Comparison of ENCODE assay signal across 8 cellular contexts in genomic region chr10:97407211-97407951, GRCh38. TPM values are rescaled to one million over a fixed set of nuclear protein-coding genes. Genes with fewer than 3 reads are reported as not detected.
DNase-seq lines count a peak whose midpoint lies in the region; ATAC-seq lines count a peak whose summit lies in the region.

No MANE protein-coding gene starts in this region.

- H3K4me3 Mint-ChIP-seq in activated CD4-positive, alpha-beta memory T cell treated with anti-CD3 and anti-CD28 coated beads, Interleukin-2, amount 10 ng/mL, durations not matched to agents 7 days and 5 days = peak overlapping the region; percentile 25
- peak overlapping the region; percentile 51 to 59 for H3K4me3 Mint-ChIP-seq in effector memory CD8-positive, alpha-beta T cell

- DNase-seq in DMS153 (lab: John Stamatoyannopoulos, UW) (peak; percentile 86), HS-5 (ENCODE audit: low read depth) (peak; percentile 73), NCI-H82 (lab: John Stamatoyannopoulos, UW) (peak; percentile 93), lung microvascular endothelial cell (ENCODE audit: low read depth in 2 of 2) (peak; percentile 80 to 84)
- peak; percentile 71 for DNase-seq in activated CD4-positive, alpha-beta memory T cell treated with anti-CD3 and anti-CD28 coated beads, Interleukin-2, amount 10 ng/mL, durations not matched to agents 7 days and 5 days
- peak; percentile 49 to 63 (median 58) for DNase-seq in effector memory CD8-positive, alpha-beta T cell

- peak overlapping the region; percentile 62 for H3K27ac Mint-ChIP-seq in activated CD4-positive, alpha-beta memory T cell treated with anti-CD3 and anti-CD28 coated beads, Interleukin-2, amount 10 ng/mL, durations not matched to agents 7 days and 5 days
- peak overlapping the region in 1 of 2 donors; percentile 19 for H3K27ac Mint-ChIP-seq in effector memory CD8-positive, alpha-beta T cell

- CTCF ChIA-PET in activated CD4-positive, alpha-beta memory T cell treated with anti-CD3 and anti-CD28 coated beads, Interleukin-2, amount 10 ng/mL, durations not matched to agents 7 days and 5 days (lab: Charles Lee) = interaction anchor here (0.7 to 5.2 kb wide), 15 partner anchors 8 to 147 kb away, joined by 3 to 42 read pairs (median 5); partner anchors contain the start of gene PGAM1

- H3K36me3 Mint-ChIP-seq in activated CD4-positive, alpha-beta memory T cell treated with anti-CD3 and anti-CD28 coated beads, Interleukin-2, amount 10 ng/mL, durations not matched to agents 7 days and 5 days (ENCODE audit: low read depth) = no peaks in the 10 kb centered on the region
- no peaks in the 10 kb centered on the region for H3K36me3 Mint-ChIP-seq in effector memory CD8-positive, alpha-beta T cell (ENCODE audit: insufficient read depth)

- peak overlapping the region in 3 of 5 donors; percentile 27 to 38 (median 31) for H3K4me3 ChIP-seq in subcutaneous abdominal adipose tissue (ENCODE audit: low read depth in 1 of 5, low read length in 5 of 5)

- no peaks in the 10 kb centered on the region for H3K36me3 ChIP-seq in subcutaneous abdominal adipose tissue (ENCODE audit: control insufficient read depth in 5 of 5, insufficient read depth in 5 of 5, low read length in 5 of 5)

- POLR2A ChIA-PET in activated CD4-positive, alpha-beta memory T cell treated with anti-CD3 and anti-CD28 coated beads, Interleukin-2, amount 10 ng/mL, durations not matched to agents 7 days and 5 days (lab: Charles Lee) = interaction anchor here (1.0 to 2.0 kb wide), 4 partner anchors 21 to 38 kb away, joined by 3 to 10 read pairs (median 4); no protein-coding TSS in a partner anchor

- H3K27ac ChIP-seq in subcutaneous abdominal adipose tissue (ENCODE audit: low read depth, low read length) = no peak overlapping the region

- H3K9me3 Mint-ChIP-seq in activated CD4-positive, alpha-beta memory T cell treated with anti-CD3 and anti-CD28 coated beads, Interleukin-2, amount 10 ng/mL, durations not matched to agents 7 days and 5 days = no peaks in the 10 kb centered on the region
- H3K9me3 Mint-ChIP-seq in effector memory CD8-positive, alpha-beta T cell = no peaks in the 10 kb centered on the region

- H3K9ac ChIP-seq in subcutaneous abdominal adipose tissue (ENCODE audit: low read length in 5 of 5) = no peak overlapping the region

- peaks cover 3 to 18% (median 8%) of the 10 kb centered on the region in 5 donors for H3K4me1 ChIP-seq in subcutaneous abdominal adipose tissue (ENCODE audit: control insufficient read depth in 5 of 5, insufficient read depth in 5 of 5, low read length in 5 of 5)

- H3K27me3 Mint-ChIP-seq in activated CD4-positive, alpha-beta memory T cell treated with anti-CD3 and anti-CD28 coated beads, Interleukin-2, amount 10 ng/mL, durations not matched to agents 7 days and 5 days = no peaks in the 10 kb centered on the region
- H3K27me3 Mint-ChIP-seq in effector memory CD8-positive, alpha-beta T cell = no peaks in the 10 kb centered on the region

- H3K4me1 Mint-ChIP-seq in activated CD4-positive, alpha-beta memory T cell treated with anti-CD3 and anti-CD28 coated beads, Interleukin-2, amount 10 ng/mL, durations not matched to agents 7 days and 5 days = peaks cover 24% of the 10 kb centered on the region
- H3K4me1 Mint-ChIP-seq in effector memory CD8-positive, alpha-beta T cell (ENCODE audit: low read depth in 2 of 2) = peaks cover 4 to 7% of the 10 kb centered on the region in 2 donors

- H3K9me3 ChIP-seq in subcutaneous abdominal adipose tissue (ENCODE audit: control insufficient read depth in 5 of 5, low read length in 5 of 5) = no peaks in the 10 kb centered on the region

- no peaks in the 10 kb centered on the region for H3K27me3 ChIP-seq in subcutaneous abdominal adipose tissue (ENCODE audit: control insufficient read depth in 5 of 5, insufficient read depth in 4 of 5, low read length in 5 of 5)

- ATAC-seq in GM21423 (IDR thresholded peaks at IDR 0.05; ENCODE audit: unreplicated experiment) = peak; percentile 82
- ATAC-seq in effector memory CD8-positive, alpha-beta T cell (replicated peaks) = peak; percentile 97

RNA-seq across cellular contexts. Expression of gene RRP12, which starts 6.2 kb away (rescaled TPM):
- total RNA-seq in activated CD4-positive, alpha-beta memory T cell treated with anti-CD3 and anti-CD28 coated beads, Interleukin-2, amount 10 ng/mL, durations not matched to agents 7 days and 5 days = 10 to 100 TPM; 16.2 to 18.1 TPM
- total RNA-seq in lung microvascular endothelial cell = 6.8 and 9.3 TPM in 2 replicates

RNA-seq across cellular contexts. Expression of gene PGAM1, which starts 18.6 kb away (rescaled TPM):
- total RNA-seq in activated CD4-positive, alpha-beta memory T cell treated with anti-CD3 and anti-CD28 coated beads, Interleukin-2, amount 10 ng/mL, durations not matched to agents 7 days and 5 days = 100 to 1,000 TPM; 509 to 514 TPM
- 209 and 215 TPM in 2 replicates for total RNA-seq in lung microvascular endothelial cell

RNA-seq across cellular contexts. Expression of gene EXOSC1, which starts 38.4 kb away (rescaled TPM):
- 10 to 100 TPM; 49.3 to 49.8 TPM for total RNA-seq in activated CD4-positive, alpha-beta memory T cell treated with anti-CD3 and anti-CD28 coated beads, Interleukin-2, amount 10 ng/mL, durations not matched to agents 7 days and 5 days
- 20.6 and 23.1 TPM in 2 replicates for total RNA-seq in lung microvascular endothelial cell

RNA-seq across cellular contexts. Expression of gene ZDHHC16, which starts 38.6 kb away (rescaled TPM):
- 10 to 100 TPM; 33.9 to 35.7 TPM for total RNA-seq in activated CD4-positive, alpha-beta memory T cell treated with anti-CD3 and anti-CD28 coated beads, Interleukin-2, amount 10 ng/mL, durations not matched to agents 7 days and 5 days
- 21.6 and 26.2 TPM in 2 replicates for total RNA-seq in lung microvascular endothelial cell
